Comparison of ENCODE assay signal across 11 cellular contexts in genomic region chr9:111916234-111916645, GRCh38. TPM values are rescaled to one million over a fixed set of nuclear protein-coding genes. Genes with fewer than 3 reads are reported as not detected.
DNase-seq lines count a peak whose midpoint lies in the region; ATAC-seq and TF ChIP-seq lines count a peak whose summit lies in the region.
"Had no signal": no experiment of that assay in that cellular context is flagged by ENCODE, and none has a peak within 500 bp of the region (broad histone marks: within the 10 kb centered on the region; RNA-seq: fewer than 3 reads in every experiment).

No MANE protein-coding gene starts in this region.

- H3K36me3 Mint-ChIP-seq in naive thymus-derived CD8-positive, alpha-beta T cell = peaks cover 0 to 51% (median 22%) of the 10 kb centered on the region in 3 donors

- POLR2A ChIA-PET in Panc1 (lab: Charles Lee) = interaction anchor here (0.6 kb wide), 1 partner anchor 11 kb away, joined by 5 read pairs; no protein-coding TSS in a partner anchor
- POLR2A ChIA-PET in naive thymus-derived CD8-positive, alpha-beta T cell (lab: Charles Lee) = interaction anchor here (1.1 to 3.1 kb wide), 2 partner anchors 10 to 19 kb away, joined by 3 to 14 read pairs; partner anchors contain the start of gene UGCG

- H3K27ac ChIP-seq in Panc1 (ENCODE audit: low read length) = peak overlapping the region; percentile 52; the same call in 1 of the 2 replicates
- H3K27ac ChIP-seq: psoas muscle had no signal

- CTCF ChIA-PET in Panc1 (lab: Charles Lee) = interaction anchor here (0.6 kb wide), 1 partner anchor 1743 kb away, joined by 10 read pairs; no protein-coding TSS in a partner anchor

- H3K4me1 Mint-ChIP-seq in naive thymus-derived CD8-positive, alpha-beta T cell = peaks cover 24 to 66% (median 47%) of the 10 kb centered on the region in 4 donors

- H3K4me3 Mint-ChIP-seq in naive thymus-derived CD8-positive, alpha-beta T cell = peak overlapping the region in 1 of 10 donors; percentile 30

- peak overlapping the region; percentile 68 for H3K4me2 ChIP-seq in skeletal muscle satellite cell (ENCODE audit: low read length)

- peak; percentile 63 for ATAC-seq in GM18909 (IDR thresholded peaks at IDR 0.05; ENCODE audit: poor library complexity, unreplicated experiment)
- ATAC-seq in HG02623 (IDR thresholded peaks at IDR 0.05; ENCODE audit: unreplicated experiment) = peak; percentile 65
- no peak for ATAC-seq in Panc1
- no peak for ATAC-seq in naive thymus-derived CD8-positive, alpha-beta T cell
- ATAC-seq: psoas muscle had no signal

- no peaks in the 10 kb centered on the region for H3K9me3 ChIP-seq in Panc1 (ENCODE audit: control insufficient read depth, insufficient read depth, low read depth, low read length)
- H3K9me3 ChIP-seq in skeletal muscle satellite cell (replicated peaks; ENCODE audit: low read length) = no peaks in the 10 kb centered on the region
- H3K9me3 ChIP-seq: psoas muscle, upper lobe of left lung had no signal

- no peak overlapping the region for H3K4me3 ChIP-seq in Panc1 (ENCODE audit: low read depth in 2 of 2, low read length in 2 of 2)
- H3K4me3 ChIP-seq in skeletal muscle satellite cell (ENCODE audit: low read length) = peak overlapping the region; percentile 31
- H3K4me3 ChIP-seq: psoas muscle, upper lobe of left lung had no signal

- H3K36me3 ChIP-seq in Panc1 (ENCODE audit: control insufficient read depth, insufficient read depth, low read length) = peaks cover 2% of the 10 kb centered on the region; the same call in 1 of the 2 replicates
- peaks cover 64% of the 10 kb centered on the region for H3K36me3 ChIP-seq in skeletal muscle satellite cell (ENCODE audit: insufficient read depth, low read length)

- H3K27ac Mint-ChIP-seq in naive thymus-derived CD8-positive, alpha-beta T cell = peak overlapping the region in 2 of 10 donors; percentile 31 to 38

- no peak overlapping the region for H3K9ac ChIP-seq in skeletal muscle satellite cell (ENCODE audit: low read depth, low read length)

- BruUV-seq in Panc1 (replicated peaks; lab: Mats Ljungman, UMichigan) = TSS peak; percentile 33

- H3K27me3 ChIP-seq in Panc1 (ENCODE audit: control insufficient read depth, insufficient read depth, low read length) (no peaks in the 10 kb centered on the region), skeletal muscle satellite cell (ENCODE audit: control insufficient read depth, insufficient read depth, low read length) (no peaks in the 10 kb centered on the region)
- H3K27me3 ChIP-seq: upper lobe of left lung had no signal

- no peaks in the 10 kb centered on the region for H3K27me3 Mint-ChIP-seq in naive thymus-derived CD8-positive, alpha-beta T cell

- DNase-seq in Panc1 (ENCODE audit: low read depth, low spot score) (no peak), occipital lobe (lab: John Stamatoyannopoulos, UW) (no peak), RPMI8226 (no peak)
- no peak for DNase-seq in naive thymus-derived CD8-positive, alpha-beta T cell
- DNase-seq: head of caudate nucleus, NCI-H510A treated with DMSO at 0.1 percent for 48 hours, psoas muscle, upper lobe of left lung had no signal

- no peaks in the 10 kb centered on the region for H3K9me3 Mint-ChIP-seq in naive thymus-derived CD8-positive, alpha-beta T cell

- H3K4me1 ChIP-seq in Panc1 (ENCODE audit: control insufficient read depth, insufficient read depth, low read length) = peaks cover 41% of the 10 kb centered on the region
- H3K4me1 ChIP-seq in skeletal muscle satellite cell (ENCODE audit: control insufficient read depth, insufficient read depth, low read length) = peaks cover 59% of the 10 kb centered on the region

- intact Hi-C loops in Panc1 (cut with micrococcal nuclease; ENCODE audit: unreplicated experiment) = no loop called here

- in situ Hi-C loops in Panc1 (cut with HindIII; ENCODE audit: low pct_unique_long_range_greater_than_20kb, low sequenced_read_pairs) = no loop called here

- no peak for TF ChIP-seq CTCF in Panc1 (IDR thresholded peaks at IDR 0.05)

RNA-seq across cellular contexts. Expression of gene UGCG, which starts 19.6 kb away (rescaled TPM):
- 46.0 TPM for total RNA-seq in Panc1 (2021; ENCODE audit: unreplicated experiment)
- polyA plus RNA-seq in Panc1 (2012; ENCODE audit: insufficient read length) = 21.3 TPM
- 74.3 and 79.1 TPM in 2 replicates for total RNA-seq in skeletal muscle satellite cell (2012; rRNA removed)
- total RNA-seq in occipital lobe = 108 TPM
- 10 to 100 TPM; 15.6 to 21.6 TPM for total RNA-seq in naive thymus-derived CD8-positive, alpha-beta T cell
- polyA plus RNA-seq in naive thymus-derived CD8-positive, alpha-beta T cell = 1 to 10 TPM; 5.7 to 7.8 (median 6.1) TPM

Comparison
In these comparisons a context has a peak if more than half of its experiments do, and no peak if none do; other contexts are left out.
1. ATAC-seq: peak in GM18909 (single experiment) and HG02623 (single experiment); none in Panc1 (single experiment) and naive thymus-derived CD8-positive, alpha-beta T cell (0 of 2).